8 cellular contexts compared by ENCODE assay signal in genomic region chr22:20509344-20510047, GRCh38. TPM values are rescaled to one million over a fixed set of nuclear protein-coding genes. Genes with fewer than 3 reads are reported as not detected.
DNase-seq lines count a peak whose midpoint lies in the region; ATAC-seq and TF ChIP-seq lines count a peak whose summit lies in the region.

No MANE protein-coding gene starts in this region.

- no peaks in the 10 kb centered on the region for H3K9me3 ChIP-seq in NT2/D1 (ENCODE audit: insufficient read depth, low read length)
- no peaks in the 10 kb centered on the region for H3K9me3 ChIP-seq in tibial nerve

- peaks cover 72% of the 10 kb centered on the region for H3K4me1 Mint-ChIP-seq in activated T-cell treated with anti-CD3 and anti-CD28 coated beads, Interleukin-2, amount 50 U/mL, for 72 hours (ENCODE audit: low read depth)
- H3K4me1 Mint-ChIP-seq in nephron progenitor cell, result peaks cover 53% of the 10 kb centered on the region

- no peaks in the 10 kb centered on the region for H3K27me3 Mint-ChIP-seq in activated T-cell treated with anti-CD3 and anti-CD28 coated beads, Interleukin-2, amount 50 U/mL, for 72 hours (ENCODE audit: low read depth)
- H3K27me3 Mint-ChIP-seq in nephron progenitor cell (ENCODE audit: low read depth, poor library complexity), result peaks cover 3% of the 10 kb centered on the region

- peak overlapping the region; percentile 92 to 98 (median 96) for H3K27ac ChIP-seq in tibial nerve

- peak; percentile 15 to 18 for ATAC-seq in activated T-cell treated with anti-CD3 and anti-CD28 coated beads, Interleukin-2, amount 50 U/mL, for 72 hours (replicated peaks in 1 of 2)
- ATAC-seq in GM21576 (IDR thresholded peaks at IDR 0.05; ENCODE audit: unreplicated experiment), result no peak

- H3K27me3 ChIP-seq in NT2/D1 (ENCODE audit: insufficient read depth, insufficient read length) (no peaks in the 10 kb centered on the region), tibial nerve (no peaks in the 10 kb centered on the region)

- TF ChIP-seq EP300 in tibial nerve (IDR thresholded peaks at IDR 0.05), result peak in 1 of 2 donors; percentile 59

- H3K27ac Mint-ChIP-seq in activated T-cell treated with anti-CD3 and anti-CD28 coated beads, Interleukin-2, amount 50 U/mL, for 72 hours, result peak overlapping the region; percentile 97
- peak overlapping the region; percentile 93 for H3K27ac Mint-ChIP-seq in nephron progenitor cell

- H3K4me1 ChIP-seq in NT2/D1 (ENCODE audit: insufficient read depth, insufficient read length), result peaks cover 7% of the 10 kb centered on the region
- peaks cover 9 to 69% (median 39%) of the 10 kb centered on the region in 4 donors for H3K4me1 ChIP-seq in tibial nerve

- peaks cover 27% of the 10 kb centered on the region for H3K36me3 ChIP-seq in NT2/D1 (ENCODE audit: insufficient read depth, insufficient read length, low read length)
- no peaks in the 10 kb centered on the region for H3K36me3 ChIP-seq in tibial nerve

- peak overlapping the region; percentile 54 for H3K9ac ChIP-seq in NT2/D1 (ENCODE audit: insufficient read length, low read depth)

- H3K4me3 ChIP-seq in NT2/D1 (ENCODE audit: insufficient read length, low read depth), result peak overlapping the region; percentile 85
- H3K4me3 ChIP-seq in fibroblast of pulmonary artery (replicated peaks; ENCODE audit: low read depth, low read length), result peak overlapping the region; percentile 96
- peak overlapping the region; percentile 68 to 95 (median 92) for H3K4me3 ChIP-seq in tibial nerve

- H3K36me3 Mint-ChIP-seq in activated T-cell treated with anti-CD3 and anti-CD28 coated beads, Interleukin-2, amount 50 U/mL, for 72 hours (ENCODE audit: insufficient read depth in 2 of 2), result peaks cover 10 to 16% of the 10 kb centered on the region in 2 donors
- H3K36me3 Mint-ChIP-seq in nephron progenitor cell (ENCODE audit: low read depth), result peaks cover 12% of the 10 kb centered on the region

- TF ChIP-seq POLR2A in tibial nerve (IDR thresholded peaks at IDR 0.05), result peak in 1 of 2 donors; percentile 23

- H3K9me3 Mint-ChIP-seq in activated T-cell treated with anti-CD3 and anti-CD28 coated beads, Interleukin-2, amount 50 U/mL, for 72 hours, result no peaks in the 10 kb centered on the region
- no peaks in the 10 kb centered on the region for H3K9me3 Mint-ChIP-seq in nephron progenitor cell

- no peak for TF ChIP-seq CTCF in fibroblast of pulmonary artery (IDR thresholded peaks at IDR 0.05; ENCODE audit: low read length, missing control alignments)
- TF ChIP-seq CTCF in nephron progenitor cell (IDR thresholded peaks at IDR 0.05), result no peak
- no peak for TF ChIP-seq CTCF in tibial nerve (IDR thresholded peaks at IDR 0.05)

- DNase-seq in GDM1 (lab: John Stamatoyannopoulos, UW), result peak; percentile 79
- DNase-seq in NT2/D1 (ENCODE audit: low read depth, low spot score), result no peak
- peak; percentile 38 to 48 for DNase-seq in activated T-cell treated with anti-CD3 and anti-CD28 coated beads, Interleukin-2, amount 50 U/mL, for 72 hours
- DNase-seq in fibroblast of pulmonary artery (ENCODE audit: low read depth), result peak; percentile 95
- no peak for DNase-seq in nephron progenitor cell
- peak; percentile 31 to 79 for DNase-seq in tibial nerve (ENCODE audit: low spot score in 2 of 2)
- DNase-seq in NCI-H82 (lab: John Stamatoyannopoulos, UW), result no peak

- 24 to 26% methylated on average over 7 of the region's 7 CpGs for WGBS in tibial nerve, 2 donors

- peak overlapping the region; percentile 84 to 99 for H3K4me3 Mint-ChIP-seq in activated T-cell treated with anti-CD3 and anti-CD28 coated beads, Interleukin-2, amount 50 U/mL, for 72 hours
- peak overlapping the region; percentile 96 for H3K4me3 Mint-ChIP-seq in nephron progenitor cell

RNA-seq across cellular contexts. Expression of gene MED15, which starts 2.1 kb away (rescaled TPM):
- 100 to 1,000 TPM; 106 to 113 TPM for total RNA-seq in activated T-cell treated with anti-CD3 and anti-CD28 coated beads, Interleukin-2, amount 50 U/mL, for 72 hours
- total RNA-seq in tibial nerve, result 100 to 1,000 TPM in 2 of 4 donors, 10 to 100 TPM in 2; 49.2 to 147 (median 102) TPM

RNA-seq across cellular contexts. Expression of gene KLHL22, which starts 13.9 kb away (rescaled TPM):
- total RNA-seq in activated T-cell treated with anti-CD3 and anti-CD28 coated beads, Interleukin-2, amount 50 U/mL, for 72 hours, result 10 to 100 TPM; 21.4 to 26.5 TPM
- total RNA-seq in tibial nerve, result 10 to 100 TPM; 31.6 to 50.4 (median 41.4) TPM

Comparison
In these comparisons a context has a peak if more than half of its experiments do, and no peak if none do; other contexts are left out.
1. DNase-seq: peak in GDM1 (single experiment), activated T-cell treated with anti-CD3 and anti-CD28 coated beads, Interleukin-2, amount 50 U/mL, for 72 hours (2 of 2), fibroblast of pulmonary artery (single experiment) and tibial nerve (2 of 2); none in NT2/D1 (single experiment), nephron progenitor cell (single experiment) and NCI-H82 (single experiment).
2. Peak in every context shown above with its lines, with median percentiles within 50 percentile points of each other: H3K4me3 ChIP-seq.